In the genomic region with DNA sequence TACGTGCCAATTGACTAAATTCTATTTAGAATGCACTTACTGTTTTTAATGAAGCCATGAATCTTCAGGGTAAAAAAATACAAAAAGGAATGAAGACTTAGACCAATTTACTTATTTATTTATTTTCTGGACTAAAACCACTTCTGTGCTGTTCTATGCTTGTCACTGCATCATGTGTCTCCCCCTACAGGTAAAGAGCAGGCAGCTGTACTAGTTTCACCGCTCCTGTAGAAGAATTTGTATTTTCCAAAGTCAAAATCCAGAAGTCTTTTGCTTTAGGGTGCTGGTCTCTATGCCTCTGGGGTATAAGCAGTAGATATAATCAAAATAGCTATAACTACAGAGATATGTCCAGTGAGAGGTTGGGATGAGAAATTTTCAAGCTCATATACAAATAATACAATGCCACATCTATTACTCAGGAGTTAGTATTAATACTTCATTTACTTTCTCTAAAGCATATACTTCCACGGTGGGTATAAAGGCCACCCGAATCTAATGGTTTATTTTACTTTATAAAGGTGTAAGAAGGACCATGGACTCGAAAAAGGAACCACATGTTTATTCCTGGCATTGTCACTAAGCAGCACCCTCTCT, we compare ENCODE assay signal across 8 cellular contexts.
DNase-seq lines count a peak whose midpoint lies in the region; ATAC-seq and TF ChIP-seq lines count a peak whose summit lies in the region.

No MANE protein-coding gene starts in this region.

- DNase-seq in COLO668 (lab: John Stamatoyannopoulos, UW; ENCODE audit: unreplicated experiment) (peak; percentile 10), Karpas-422 (peak; percentile 73), SK-MEL-5 (ENCODE audit: low read depth, low spot score) (peak; percentile 80), choroid plexus epithelial cell (ENCODE audit: low read depth) (peak; percentile 94), right lobe of liver (no peak), type B pancreatic cell (ENCODE audit: extremely low spot score, unreplicated experiment) (no peak)

- H3K4me2 ChIP-seq in Karpas-422 (ENCODE audit: low read depth, low read length, poor library complexity, severe bottlenecking) = no peak overlapping the region

- H2AFZ ChIP-seq in Karpas-422 (ENCODE audit: low read length) = no peak overlapping the region

- H3K36me3 ChIP-seq in Karpas-422 (ENCODE audit: insufficient read depth, low read length) = no peaks in the 10 kb centered on the region
- H3K36me3 ChIP-seq in right lobe of liver = no peaks in the 10 kb centered on the region

- H3K4me3 ChIP-seq in Karpas-422 (ENCODE audit: low read length) (no peak overlapping the region), choroid plexus epithelial cell (ENCODE audit: low read depth, low read length) (no peak overlapping the region), right lobe of liver (no peak overlapping the region)

- no peak overlapping the region for H3K27ac ChIP-seq in Karpas-422 (ENCODE audit: low read length)
- H3K27ac ChIP-seq in right lobe of liver = no peak overlapping the region

- H3K4me1 Mint-ChIP-seq in type B pancreatic cell (ENCODE audit: unreplicated experiment) = peaks cover 21% of the 10 kb centered on the region

- H3K79me2 ChIP-seq in Karpas-422 (ENCODE audit: low read length) = no peaks in the 10 kb centered on the region

- no peaks in the 10 kb centered on the region for H3K9me3 ChIP-seq in Karpas-422 (ENCODE audit: low read length)
- H3K9me3 ChIP-seq in right lobe of liver = no peaks in the 10 kb centered on the region

- peaks cover 3% of the 10 kb centered on the region for H3K9me3 Mint-ChIP-seq in type B pancreatic cell

- H3K4me1 ChIP-seq in Karpas-422 (ENCODE audit: low read length) (no peaks in the 10 kb centered on the region), right lobe of liver (no peaks in the 10 kb centered on the region)

- no peak overlapping the region for H3K27ac Mint-ChIP-seq in type B pancreatic cell

- H3K27me3 Mint-ChIP-seq in type B pancreatic cell = no peaks in the 10 kb centered on the region

- in situ Hi-C loops in SK-MEL-5 (cut with HindIII; ENCODE audit: low pct_unique_long_range_greater_than_20kb, low sequenced_read_pairs) = no loop called here

- no peak overlapping the region for H3K4me3 Mint-ChIP-seq in type B pancreatic cell

- ATAC-seq in GM18907 (IDR thresholded peaks at IDR 0.05; ENCODE audit: unreplicated experiment) = peak; percentile 41
- peak; percentile 70 to 91 (median 78) for ATAC-seq in right lobe of liver
- ATAC-seq in GM19324 (IDR thresholded peaks at IDR 0.05; ENCODE audit: low FRiP score, unreplicated experiment) = no peak

- 30% methylated on average over 5 of the region's 5 CpGs for WGBS in right lobe of liver (ENCODE audit: insufficient coverage, low coverage, low lambda C conversion rate, missing lambda C conversion rate)

- peaks cover 15% of the 10 kb centered on the region for H3K36me3 Mint-ChIP-seq in type B pancreatic cell

- TF ChIP-seq CTCF in choroid plexus epithelial cell (conservative IDR thresholded peaks at IDR 0.05; ENCODE audit: low read depth, low read length) (peak; percentile 90), right lobe of liver (IDR thresholded peaks at IDR 0.05) (peak; percentile 60 to 81 (median 76)), type B pancreatic cell (conservative IDR thresholded peaks at IDR 0.05) (peak; percentile 88)

- H3K9me2 ChIP-seq in Karpas-422 (replicated peaks; ENCODE audit: insufficient read depth, low read length) = no peaks in the 10 kb centered on the region

- H3K9ac ChIP-seq in Karpas-422 (ENCODE audit: low read length) = no peak overlapping the region

- no peak for TF ChIP-seq POLR2A in right lobe of liver (IDR thresholded peaks at IDR 0.05)

- H4K20me1 ChIP-seq in Karpas-422 (ENCODE audit: insufficient read depth, low read depth, low read length) = no peaks in the 10 kb centered on the region

- no peaks in the 10 kb centered on the region for H3K27me3 ChIP-seq in Karpas-422 (ENCODE audit: low read length)
- H3K27me3 ChIP-seq in right lobe of liver = no peaks in the 10 kb centered on the region

- intact Hi-C loops in right lobe of liver (cut with DNase I) = no loop called here

Comparison
In these comparisons a context has a peak if more than half of its experiments do, and no peak if none do; other contexts are left out.
1. DNase-seq: peak in COLO668 (single experiment), Karpas-422 (single experiment), SK-MEL-5 (single experiment) and choroid plexus epithelial cell (single experiment); none in right lobe of liver (0 of 3) and type B pancreatic cell (single experiment).
2. Peak in every context shown above with its lines, with median percentiles within 50 percentile points of each other: CTCF ChIP-seq.